In genomic region chr3:127848131-127849129, GRCh38 we compare ENCODE assay signal across 1 cellular context.
TF ChIP-seq lines count a peak whose summit lies in the region.

No MANE protein-coding gene starts in this region.

TF ChIP-seq in GM23338, 12 proteins besides CTCF, POLR2A, EP300 and RAD21 (continued from another document):
- no peak for TF ChIP-seq ZNF462 (CRISPR knock-in tag; IDR thresholded peaks at IDR 0.05)
- no peak for TF ChIP-seq ZNF331 (CRISPR knock-in tag; IDR thresholded peaks at IDR 0.05; ENCODE audit: low read depth)
